ENCODE assay signal across 1 cellular context in the genomic region with DNA sequence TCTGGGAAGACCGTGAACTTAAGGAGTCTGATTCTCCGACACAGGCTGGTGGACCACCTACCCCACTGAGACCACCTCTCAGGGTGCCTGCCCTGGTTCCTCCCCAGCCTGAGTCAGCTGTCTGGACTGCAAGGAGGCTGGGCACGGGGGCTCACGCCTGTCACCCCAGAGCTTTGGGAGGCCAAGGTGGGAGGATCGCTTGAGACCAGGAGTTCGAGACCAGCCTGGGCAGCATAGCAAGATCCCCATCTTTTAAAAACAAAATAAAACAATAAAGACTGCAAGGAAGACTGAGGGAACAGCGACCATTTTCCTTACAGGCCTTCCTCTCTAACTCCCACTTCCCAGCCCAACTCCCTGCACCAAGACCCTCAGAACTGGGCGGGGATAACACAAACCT.
A peak's percentile ranks its signal among the peaks of the same experiment; 100 is the strongest.
TF ChIP-seq lines count a peak whose summit lies in the region.

No MANE protein-coding gene starts in this region.

TF ChIP-seq in HepG2, 621 proteins besides CTCF, POLR2A, EP300 and RAD21:
- TF ChIP-seq, protein P1, sequence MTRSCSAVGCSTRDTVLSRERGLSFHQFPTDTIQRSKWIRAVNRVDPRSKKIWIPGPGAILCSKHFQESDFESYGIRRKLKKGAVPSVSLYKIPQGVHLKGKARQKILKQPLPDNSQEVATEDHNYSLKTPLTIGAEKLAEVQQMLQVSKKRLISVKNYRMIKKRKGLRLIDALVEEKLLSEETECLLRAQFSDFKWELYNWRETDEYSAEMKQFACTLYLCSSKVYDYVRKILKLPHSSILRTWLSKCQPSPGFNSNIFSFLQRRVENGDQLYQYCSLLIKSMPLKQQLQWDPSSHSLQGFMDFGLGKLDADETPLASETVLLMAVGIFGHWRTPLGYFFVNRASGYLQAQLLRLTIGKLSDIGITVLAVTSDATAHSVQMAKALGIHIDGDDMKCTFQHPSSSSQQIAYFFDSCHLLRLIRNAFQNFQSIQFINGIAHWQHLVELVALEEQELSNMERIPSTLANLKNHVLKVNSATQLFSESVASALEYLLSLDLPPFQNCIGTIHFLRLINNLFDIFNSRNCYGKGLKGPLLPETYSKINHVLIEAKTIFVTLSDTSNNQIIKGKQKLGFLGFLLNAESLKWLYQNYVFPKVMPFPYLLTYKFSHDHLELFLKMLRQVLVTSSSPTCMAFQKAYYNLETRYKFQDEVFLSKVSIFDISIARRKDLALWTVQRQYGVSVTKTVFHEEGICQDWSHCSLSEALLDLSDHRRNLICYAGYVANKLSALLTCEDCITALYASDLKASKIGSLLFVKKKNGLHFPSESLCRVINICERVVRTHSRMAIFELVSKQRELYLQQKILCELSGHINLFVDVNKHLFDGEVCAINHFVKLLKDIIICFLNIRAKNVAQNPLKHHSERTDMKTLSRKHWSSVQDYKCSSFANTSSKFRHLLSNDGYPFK (CRISPR knock-in tag; IDR thresholded peaks at IDR 0.05; ENCODE audit: borderline replicate concordance), result no peak
- no peak for TF ChIP-seq IKZF1 (IDR thresholded peaks at IDR 0.05)
- TF ChIP-seq ZNF121 (CRISPR knock-in tag; IDR thresholded peaks at IDR 0.05), result peak; percentile 38; the same call in 1 of the 2 replicates
